ENCODE assay signal across 1 cellular context in the genomic region with DNA sequence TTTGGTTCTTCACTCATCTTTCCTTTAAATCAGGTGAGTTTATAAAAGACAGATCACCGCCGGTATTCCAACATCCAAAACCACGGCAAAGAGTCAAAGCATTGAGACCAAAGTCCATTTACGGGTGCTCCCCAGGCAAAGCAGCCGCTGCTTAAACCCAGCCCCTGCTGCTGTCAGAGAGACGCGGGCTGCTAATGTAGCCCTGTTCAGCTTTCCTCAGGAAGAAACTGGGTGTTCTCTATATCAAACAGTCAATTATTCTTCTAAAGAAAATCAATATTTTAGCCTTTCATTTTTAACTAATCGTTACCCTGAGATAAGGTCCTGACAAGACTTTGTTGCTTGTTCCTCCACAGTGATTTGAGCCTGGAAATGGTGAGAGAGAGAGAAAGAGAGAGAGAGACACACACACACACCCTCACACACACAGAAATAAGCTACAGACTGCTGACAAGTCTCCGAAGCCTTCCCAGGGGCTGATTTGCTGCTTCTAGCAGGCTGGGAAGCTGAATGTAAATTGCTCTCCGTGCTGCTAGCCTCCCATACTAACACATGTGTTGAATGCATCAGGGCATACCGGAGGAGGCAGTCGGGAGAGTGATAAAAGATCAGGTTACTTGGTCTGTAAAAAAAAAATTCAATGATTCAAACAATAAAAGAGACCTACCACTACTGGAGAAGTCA.
TF ChIP-seq lines count a peak whose summit lies in the region.

No MANE protein-coding gene starts in this region.

TF ChIP-seq in GM12878, 131 proteins besides CTCF, POLR2A, EP300 and RAD21 (continued from another document):
- TF ChIP-seq ATF3 (IDR thresholded peaks at IDR 0.05; ENCODE audit: borderline replicate concordance, extremely low read depth, low read depth, low read length) (no peak), BMI1 (IDR thresholded peaks at IDR 0.05; ENCODE audit: borderline replicate concordance) (no peak), MYC (IDR thresholded peaks at IDR 0.05; ENCODE audit: insufficient read depth, insufficient read length, insufficient replicate concordance, low read length, severe bottlenecking) (no peak), NR2F1 (conservative IDR thresholded peaks at IDR 0.05) (no peak), FOXK2 (IDR thresholded peaks at IDR 0.05) (no peak)
